In the genomic region with DNA sequence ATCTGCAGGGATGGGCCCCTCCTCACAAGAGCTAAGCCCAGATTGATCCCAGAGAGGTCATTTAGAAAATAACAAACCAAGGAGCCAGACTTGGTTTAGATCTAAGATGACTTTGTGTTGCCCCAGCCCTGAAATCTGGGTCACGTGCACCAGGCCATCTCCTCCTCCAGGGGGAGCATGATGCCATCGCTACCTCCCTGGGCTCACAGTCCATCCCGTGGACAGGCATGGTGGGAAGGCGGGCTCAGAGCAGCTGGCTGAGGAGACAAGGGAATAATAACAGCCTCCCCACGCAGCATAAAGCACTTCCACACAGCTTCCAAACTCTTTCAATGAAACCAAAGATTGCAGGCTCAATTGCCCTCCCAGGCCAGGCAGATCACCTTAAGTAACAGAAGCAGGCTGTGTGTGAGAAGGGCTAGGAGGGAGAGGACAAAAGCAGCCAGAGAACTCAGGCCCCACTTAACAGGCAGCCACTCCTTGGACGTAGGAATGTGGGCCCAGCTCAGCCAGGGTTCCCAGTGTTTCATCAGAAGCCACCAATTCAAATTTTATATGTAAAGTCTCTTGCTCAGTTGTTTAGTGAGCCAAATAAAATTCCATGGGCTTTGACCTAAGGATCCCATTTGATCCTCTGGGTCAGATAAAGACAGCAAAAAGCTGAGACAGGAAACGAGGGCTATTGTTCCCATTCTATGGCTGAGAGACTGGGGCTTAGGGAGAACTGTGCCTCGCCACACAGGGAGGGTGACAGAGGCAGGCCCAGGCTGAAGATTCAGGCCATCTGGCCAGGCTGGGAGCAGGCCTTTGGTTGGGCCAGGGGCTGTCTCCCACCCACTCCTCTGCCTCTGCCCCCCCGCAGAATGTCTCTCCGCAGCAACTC, we compare ENCODE assay signal across 1 cellular context.
TF ChIP-seq lines count a peak whose summit lies in the region.

No MANE protein-coding gene starts in this region.

TF ChIP-seq in HepG2, 621 proteins besides CTCF, POLR2A, EP300 and RAD21 (continued from another document and continues in another):
- TF ChIP-seq, protein P1, sequence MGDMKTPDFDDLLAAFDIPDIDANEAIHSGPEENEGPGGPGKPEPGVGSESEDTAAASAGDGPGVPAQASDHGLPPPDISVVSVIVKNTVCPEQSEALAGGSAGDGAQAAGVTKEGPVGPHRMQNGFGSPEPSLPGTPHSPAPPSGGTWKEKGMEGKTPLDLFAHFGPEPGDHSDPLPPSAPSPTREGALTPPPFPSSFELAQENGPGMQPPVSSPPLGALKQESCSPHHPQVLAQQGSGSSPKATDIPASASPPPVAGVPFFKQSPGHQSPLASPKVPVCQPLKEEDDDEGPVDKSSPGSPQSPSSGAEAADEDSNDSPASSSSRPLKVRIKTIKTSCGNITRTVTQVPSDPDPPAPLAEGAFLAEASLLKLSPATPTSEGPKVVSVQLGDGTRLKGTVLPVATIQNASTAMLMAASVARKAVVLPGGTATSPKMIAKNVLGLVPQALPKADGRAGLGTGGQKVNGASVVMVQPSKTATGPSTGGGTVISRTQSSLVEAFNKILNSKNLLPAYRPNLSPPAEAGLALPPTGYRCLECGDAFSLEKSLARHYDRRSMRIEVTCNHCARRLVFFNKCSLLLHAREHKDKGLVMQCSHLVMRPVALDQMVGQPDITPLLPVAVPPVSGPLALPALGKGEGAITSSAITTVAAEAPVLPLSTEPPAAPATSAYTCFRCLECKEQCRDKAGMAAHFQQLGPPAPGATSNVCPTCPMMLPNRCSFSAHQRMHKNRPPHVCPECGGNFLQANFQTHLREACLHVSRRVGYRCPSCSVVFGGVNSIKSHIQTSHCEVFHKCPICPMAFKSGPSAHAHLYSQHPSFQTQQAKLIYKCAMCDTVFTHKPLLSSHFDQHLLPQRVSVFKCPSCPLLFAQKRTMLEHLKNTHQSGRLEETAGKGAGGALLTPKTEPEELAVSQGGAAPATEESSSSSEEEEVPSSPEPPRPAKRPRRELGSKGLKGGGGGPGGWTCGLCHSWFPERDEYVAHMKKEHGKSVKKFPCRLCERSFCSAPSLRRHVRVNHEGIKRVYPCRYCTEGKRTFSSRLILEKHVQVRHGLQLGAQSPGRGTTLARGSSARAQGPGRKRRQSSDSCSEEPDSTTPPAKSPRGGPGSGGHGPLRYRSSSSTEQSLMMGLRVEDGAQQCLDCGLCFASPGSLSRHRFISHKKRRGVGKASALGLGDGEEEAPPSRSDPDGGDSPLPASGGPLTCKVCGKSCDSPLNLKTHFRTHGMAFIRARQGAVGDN (CRISPR knock-in tag; IDR thresholded peaks at IDR 0.05) = peak; percentile 15; the same call in 1 of the 2 replicates
- TF ChIP-seq SPEN (CRISPR knock-in tag; IDR thresholded peaks at IDR 0.05; ENCODE audit: low read depth) (no peak), PHF8 (CRISPR knock-in tag; IDR thresholded peaks at IDR 0.05) (no peak), NPAS2 (CRISPR knock-in tag; IDR thresholded peaks at IDR 0.05; ENCODE audit: borderline replicate concordance) (no peak), ZNF605 (CRISPR knock-in tag; IDR thresholded peaks at IDR 0.05) (no peak), BHLHE40 (IDR thresholded peaks at IDR 0.05; ENCODE audit: low read length) (peak; percentile 88), XRCC5 (optimal IDR thresholded peaks at IDR 0.05; ENCODE audit: low read length) (peak; percentile 62), U2AF1 (optimal IDR thresholded peaks at IDR 0.05; ENCODE audit: low read depth, low read length) (no peak), ZNF317 (CRISPR knock-in tag; IDR thresholded peaks at IDR 0.05) (no peak), SP2 (CRISPR knock-in tag; IDR thresholded peaks at IDR 0.05) (no peak), BORCS8-MEF2B (CRISPR knock-in tag; IDR thresholded peaks at IDR 0.05) (no peak), HHEX (CRISPR knock-in tag; IDR thresholded peaks at IDR 0.05) (no peak), HNRNPK (IDR thresholded peaks at IDR 0.05; ENCODE audit: low read depth, low read length, poor library complexity, severe bottlenecking) (no peak), ZNF547 (CRISPR knock-in tag; IDR thresholded peaks at IDR 0.05) (no peak), ZNF501 (CRISPR knock-in tag; IDR thresholded peaks at IDR 0.05) (0 out of 2 replicates have a peak, but pooled peaks have one; percentile 21), ZBTB7A (CRISPR knock-in tag; IDR thresholded peaks at IDR 0.05) (no peak), RBM22 (optimal IDR thresholded peaks at IDR 0.05; ENCODE audit: low read length) (no peak), LCORL (IDR thresholded peaks at IDR 0.05) (no peak), LCORL (CRISPR knock-in tag; IDR thresholded peaks at IDR 0.05) (no peak), STAG1 (CRISPR knock-in tag; IDR thresholded peaks at IDR 0.05) (peak; percentile 44), SIX1 (CRISPR knock-in tag; IDR thresholded peaks at IDR 0.05; ENCODE audit: borderline replicate concordance) (no peak), TCF7L2 (IDR thresholded peaks at IDR 0.05; ENCODE audit: low read depth, low read length) (no peak), HNF4G (IDR thresholded peaks at IDR 0.05; ENCODE audit: borderline replicate concordance, low read depth, low read length) (0 out of 2 replicates have a peak, but pooled peaks have one; percentile 27), HNF4G (CRISPR knock-in tag; IDR thresholded peaks at IDR 0.05; ENCODE audit: borderline replicate concordance, low read depth) (no peak), NAIF1 (CRISPR knock-in tag; IDR thresholded peaks at IDR 0.05; ENCODE audit: borderline replicate concordance) (no peak), ARNT2 (CRISPR knock-in tag; IDR thresholded peaks at IDR 0.05; ENCODE audit: low read depth) (no peak), ZNF263 (CRISPR knock-in tag; IDR thresholded peaks at IDR 0.05) (no peak), ZNF44 (CRISPR knock-in tag; IDR thresholded peaks at IDR 0.05) (no peak), SYNCRIP (IDR thresholded peaks at IDR 0.05; ENCODE audit: insufficient read depth, low read depth, low read length) (no peak), ZNF558 (CRISPR knock-in tag; IDR thresholded peaks at IDR 0.05; ENCODE audit: borderline replicate concordance) (no peak), ZNF232 (CRISPR knock-in tag; IDR thresholded peaks at IDR 0.05; ENCODE audit: borderline replicate concordance) (no peak), HOXA5 (CRISPR knock-in tag; IDR thresholded peaks at IDR 0.05) (no peak), NCOA5 (CRISPR knock-in tag; IDR thresholded peaks at IDR 0.05) (no peak), ZFP82 (CRISPR knock-in tag; IDR thresholded peaks at IDR 0.05; ENCODE audit: borderline replicate concordance) (no peak)
- TF ChIP-seq, protein P2, sequence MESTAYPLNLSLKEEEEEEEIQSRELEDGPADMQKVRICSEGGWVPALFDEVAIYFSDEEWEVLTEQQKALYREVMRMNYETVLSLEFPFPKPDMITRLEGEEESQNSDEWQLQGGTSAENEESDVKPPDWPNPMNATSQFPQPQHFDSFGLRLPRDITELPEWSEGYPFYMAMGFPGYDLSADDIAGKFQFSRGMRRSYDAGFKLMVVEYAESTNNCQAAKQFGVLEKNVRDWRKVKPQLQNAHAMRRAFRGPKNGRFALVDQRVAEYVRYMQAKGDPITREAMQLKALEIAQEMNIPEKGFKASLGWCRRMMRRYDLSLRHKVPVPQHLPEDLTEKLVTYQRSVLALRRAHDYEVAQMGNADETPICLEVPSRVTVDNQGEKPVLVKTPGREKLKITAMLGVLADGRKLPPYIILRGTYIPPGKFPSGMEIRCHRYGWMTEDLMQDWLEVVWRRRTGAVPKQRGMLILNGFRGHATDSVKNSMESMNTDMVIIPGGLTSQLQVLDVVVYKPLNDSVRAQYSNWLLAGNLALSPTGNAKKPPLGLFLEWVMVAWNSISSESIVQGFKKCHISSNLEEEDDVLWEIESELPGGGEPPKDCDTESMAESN (CRISPR knock-in tag; conservative IDR thresholded peaks at IDR 0.05) = no peak
- TF ChIP-seq, protein P3, sequence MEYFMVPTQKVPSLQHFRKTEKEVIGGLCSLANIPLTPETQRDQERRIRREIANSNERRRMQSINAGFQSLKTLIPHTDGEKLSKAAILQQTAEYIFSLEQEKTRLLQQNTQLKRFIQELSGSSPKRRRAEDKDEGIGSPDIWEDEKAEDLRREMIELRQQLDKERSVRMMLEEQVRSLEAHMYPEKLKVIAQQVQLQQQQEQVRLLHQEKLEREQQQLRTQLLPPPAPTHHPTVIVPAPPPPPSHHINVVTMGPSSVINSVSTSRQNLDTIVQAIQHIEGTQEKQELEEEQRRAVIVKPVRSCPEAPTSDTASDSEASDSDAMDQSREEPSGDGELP (IDR thresholded peaks at IDR 0.05; ENCODE audit: borderline replicate concordance, low read depth) = peak; percentile 22; the same call in 1 of the 2 replicates
- TF ChIP-seq, protein P4, sequence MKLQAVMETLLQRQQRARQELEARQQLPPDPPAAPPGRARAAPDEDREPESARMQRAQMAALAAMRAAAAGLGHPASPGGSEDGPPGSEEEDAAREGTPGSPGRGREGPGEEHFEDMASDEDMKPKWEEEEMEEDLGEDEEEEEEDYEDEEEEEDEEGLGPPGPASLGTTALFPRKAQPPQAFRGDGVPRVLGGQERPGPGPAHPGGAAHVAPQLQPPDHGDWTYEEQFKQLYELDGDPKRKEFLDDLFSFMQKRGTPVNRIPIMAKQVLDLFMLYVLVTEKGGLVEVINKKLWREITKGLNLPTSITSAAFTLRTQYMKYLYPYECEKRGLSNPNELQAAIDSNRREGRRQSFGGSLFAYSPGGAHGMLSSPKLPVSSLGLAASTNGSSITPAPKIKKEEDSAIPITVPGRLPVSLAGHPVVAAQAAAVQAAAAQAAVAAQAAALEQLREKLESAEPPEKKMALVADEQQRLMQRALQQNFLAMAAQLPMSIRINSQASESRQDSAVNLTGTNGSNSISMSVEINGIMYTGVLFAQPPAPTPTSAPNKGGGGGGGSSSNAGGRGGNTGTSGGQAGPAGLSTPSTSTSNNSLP (IDR thresholded peaks at IDR 0.05; ENCODE audit: low read depth, low read length) = no peak
- TF ChIP-seq, protein P5, sequence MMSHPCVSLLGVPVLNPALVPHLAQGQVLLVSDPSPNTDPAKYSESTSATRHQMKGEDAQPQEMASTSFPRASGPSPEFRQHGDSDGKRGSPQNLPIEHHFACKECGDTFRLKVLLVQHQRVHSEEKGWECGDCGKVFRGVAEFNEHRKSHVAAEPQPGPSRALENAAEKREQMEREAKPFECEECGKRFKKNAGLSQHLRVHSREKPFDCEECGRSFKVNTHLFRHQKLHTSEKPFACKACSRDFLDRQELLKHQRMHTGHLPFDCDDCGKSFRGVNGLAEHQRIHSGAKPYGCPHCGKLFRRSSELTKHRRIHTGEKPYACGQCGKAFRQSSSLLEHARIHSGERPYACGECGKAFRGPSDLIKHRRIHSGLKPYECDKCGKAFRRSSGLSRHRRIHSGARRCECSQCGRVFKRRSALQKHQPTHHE (CRISPR knock-in tag; IDR thresholded peaks at IDR 0.05; ENCODE audit: borderline replicate concordance) = no peak
- TF ChIP-seq, protein P6, sequence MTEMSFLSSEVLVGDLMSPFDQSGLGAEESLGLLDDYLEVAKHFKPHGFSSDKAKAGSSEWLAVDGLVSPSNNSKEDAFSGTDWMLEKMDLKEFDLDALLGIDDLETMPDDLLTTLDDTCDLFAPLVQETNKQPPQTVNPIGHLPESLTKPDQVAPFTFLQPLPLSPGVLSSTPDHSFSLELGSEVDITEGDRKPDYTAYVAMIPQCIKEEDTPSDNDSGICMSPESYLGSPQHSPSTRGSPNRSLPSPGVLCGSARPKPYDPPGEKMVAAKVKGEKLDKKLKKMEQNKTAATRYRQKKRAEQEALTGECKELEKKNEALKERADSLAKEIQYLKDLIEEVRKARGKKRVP (CRISPR knock-in tag; IDR thresholded peaks at IDR 0.05) = no peak
- TF ChIP-seq, protein P7, sequence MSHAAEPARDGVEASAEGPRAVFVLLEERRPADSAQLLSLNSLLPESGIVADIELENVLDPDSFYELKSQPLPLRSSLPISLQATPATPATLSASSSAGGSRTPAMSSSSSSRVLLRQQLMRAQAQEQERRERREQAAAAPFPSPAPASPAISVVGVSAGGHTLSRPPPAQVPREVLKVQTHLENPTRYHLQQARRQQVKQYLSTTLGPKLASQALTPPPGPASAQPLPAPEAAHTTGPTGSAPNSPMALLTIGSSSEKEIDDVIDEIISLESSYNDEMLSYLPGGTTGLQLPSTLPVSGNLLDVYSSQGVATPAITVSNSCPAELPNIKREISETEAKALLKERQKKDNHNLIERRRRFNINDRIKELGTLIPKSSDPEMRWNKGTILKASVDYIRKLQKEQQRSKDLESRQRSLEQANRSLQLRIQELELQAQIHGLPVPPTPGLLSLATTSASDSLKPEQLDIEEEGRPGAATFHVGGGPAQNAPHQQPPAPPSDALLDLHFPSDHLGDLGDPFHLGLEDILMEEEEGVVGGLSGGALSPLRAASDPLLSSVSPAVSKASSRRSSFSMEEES (CRISPR knock-in tag; IDR thresholded peaks at IDR 0.05) = peak; percentile 53; the same call in 1 of the 2 replicates
- TF ChIP-seq, protein P8, sequence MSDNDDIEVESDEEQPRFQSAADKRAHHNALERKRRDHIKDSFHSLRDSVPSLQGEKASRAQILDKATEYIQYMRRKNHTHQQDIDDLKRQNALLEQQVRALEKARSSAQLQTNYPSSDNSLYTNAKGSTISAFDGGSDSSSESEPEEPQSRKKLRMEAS (IDR thresholded peaks at IDR 0.05) = peak; percentile 36; the same call in 1 of the 2 replicates
- TF ChIP-seq, protein P9, sequence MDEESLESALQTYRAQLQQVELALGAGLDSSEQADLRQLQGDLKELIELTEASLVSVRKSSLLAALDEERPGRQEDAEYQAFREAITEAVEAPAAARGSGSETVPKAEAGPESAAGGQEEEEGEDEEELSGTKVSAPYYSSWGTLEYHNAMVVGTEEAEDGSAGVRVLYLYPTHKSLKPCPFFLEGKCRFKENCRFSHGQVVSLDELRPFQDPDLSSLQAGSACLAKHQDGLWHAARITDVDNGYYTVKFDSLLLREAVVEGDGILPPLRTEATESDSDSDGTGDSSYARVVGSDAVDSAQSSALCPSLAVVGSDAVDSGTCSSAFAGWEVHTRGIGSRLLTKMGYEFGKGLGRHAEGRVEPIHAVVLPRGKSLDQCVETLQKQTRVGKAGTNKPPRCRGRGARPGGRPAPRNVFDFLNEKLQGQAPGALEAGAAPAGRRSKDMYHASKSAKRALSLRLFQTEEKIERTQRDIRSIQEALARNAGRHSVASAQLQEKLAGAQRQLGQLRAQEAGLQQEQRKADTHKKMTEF (CRISPR knock-in tag; IDR thresholded peaks at IDR 0.05) = no peak
- TF ChIP-seq, protein P10, sequence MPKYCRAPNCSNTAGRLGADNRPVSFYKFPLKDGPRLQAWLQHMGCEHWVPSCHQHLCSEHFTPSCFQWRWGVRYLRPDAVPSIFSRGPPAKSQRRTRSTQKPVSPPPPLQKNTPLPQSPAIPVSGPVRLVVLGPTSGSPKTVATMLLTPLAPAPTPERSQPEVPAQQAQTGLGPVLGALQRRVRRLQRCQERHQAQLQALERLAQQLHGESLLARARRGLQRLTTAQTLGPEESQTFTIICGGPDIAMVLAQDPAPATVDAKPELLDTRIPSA (CRISPR knock-in tag; IDR thresholded peaks at IDR 0.05; ENCODE audit: borderline replicate concordance) = no peak
- TF ChIP-seq, protein P11, sequence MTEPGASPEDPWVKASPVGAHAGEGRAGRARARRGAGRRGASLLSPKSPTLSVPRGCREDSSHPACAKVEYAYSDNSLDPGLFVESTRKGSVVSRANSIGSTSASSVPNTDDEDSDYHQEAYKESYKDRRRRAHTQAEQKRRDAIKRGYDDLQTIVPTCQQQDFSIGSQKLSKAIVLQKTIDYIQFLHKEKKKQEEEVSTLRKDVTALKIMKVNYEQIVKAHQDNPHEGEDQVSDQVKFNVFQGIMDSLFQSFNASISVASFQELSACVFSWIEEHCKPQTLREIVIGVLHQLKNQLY (CRISPR knock-in tag; IDR thresholded peaks at IDR 0.05) = 0 out of 2 replicates have a peak, but pooled peaks have one; percentile 33
